In the genomic region with DNA sequence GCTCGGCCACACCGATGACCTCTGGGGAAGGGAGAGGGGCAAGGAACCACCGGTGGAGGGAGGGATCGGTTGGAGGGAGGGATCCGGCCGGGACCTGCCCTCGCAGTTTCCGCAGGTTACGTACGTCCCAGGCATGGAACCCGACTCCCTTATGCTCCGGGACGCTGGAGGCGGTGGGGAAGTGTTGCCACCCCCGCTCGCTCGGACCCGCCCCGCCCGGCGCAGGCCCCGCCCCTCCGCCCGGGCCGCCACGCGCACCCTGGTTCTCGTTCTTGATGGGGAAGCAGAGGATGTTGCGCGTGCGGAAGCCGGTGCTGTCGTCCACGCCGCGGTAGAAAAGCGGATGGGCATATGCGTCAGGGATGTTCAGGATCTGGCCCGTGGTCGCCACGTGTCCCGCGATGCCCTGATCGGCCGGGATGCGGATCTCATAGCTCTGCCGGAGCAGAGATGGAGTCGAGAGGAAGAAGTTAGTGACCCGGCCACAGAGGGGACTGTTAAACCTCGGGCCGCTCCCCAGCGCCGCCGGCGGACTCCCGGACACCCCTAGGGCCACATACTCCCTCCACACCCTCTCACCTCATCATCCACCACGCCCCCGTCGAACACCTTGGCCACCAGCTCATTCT, we compare ENCODE assay signal across 8 cellular contexts.
DNase-seq lines count a peak whose midpoint lies in the region; TF ChIP-seq lines count a peak whose summit lies in the region.

No MANE protein-coding gene starts in this region.

- intact Hi-C loops in left ventricle myocardium inferior (cut with micrococcal nuclease), result no loop called here

- no peak for TF ChIP-seq CTCF in left ventricle myocardium inferior (IDR thresholded peaks at IDR 0.05; ENCODE audit: borderline replicate concordance)

- H3K4me1 ChIP-seq in left ventricle myocardium inferior, result peaks cover 17% of the 10 kb centered on the region

- peaks cover 52% of the 10 kb centered on the region for H3K36me3 ChIP-seq in left ventricle myocardium inferior

- peaks cover 25% of the 10 kb centered on the region for H3K27me3 ChIP-seq in left ventricle myocardium inferior (ENCODE audit: low read depth)

- H3K4me3 ChIP-seq in left ventricle myocardium inferior, result peak overlapping the region; percentile 38

- DNase-seq in GM03348 (ENCODE audit: low spot score), result peak; percentile 50
- peak; percentile 43 for DNase-seq in activated T-helper 1 cell treated with Interleukin-2 at 50 U/mL for 16 hours (ENCODE audit: low read depth)
- peak; percentile 53 for DNase-seq in left ventricle myocardium inferior
- peak; percentile 62 for DNase-seq in stimulated activated CD4-positive, alpha-beta T cell treated with anti-CD3 and anti-CD28 coated beads, Interleukin-12 subunit alpha, Interleukin-12 subunit beta, amount 100 ng/mL, for 4 hours
- DNase-seq in NK-92 treated with Interleukin-12 subunit alpha and Interleukin-12 subunit beta, amount 100 ng/mL, for 24 hours (lab: John Stamatoyannopoulos, UW), result no peak
- DNase-seq in NCI-H524 treated with DMSO at 0.1 percent for 48 hours (lab: John Stamatoyannopoulos, UW), result no peak
- no peak for DNase-seq in NCI-H2107 (lab: John Stamatoyannopoulos, UW)
- DNase-seq in mesenteric fat pad (ENCODE audit: low spot score), result no peak

- H3K9me3 ChIP-seq in left ventricle myocardium inferior (replicated peaks), result no peaks in the 10 kb centered on the region

- no peak overlapping the region for H3K27ac ChIP-seq in left ventricle myocardium inferior (replicated peaks)

Comparison
In these comparisons a context has a peak if more than half of its experiments do, and no peak if none do; other contexts are left out.
1. DNase-seq: peak in GM03348 (single experiment), activated T-helper 1 cell treated with Interleukin-2 at 50 U/mL for 16 hours (single experiment), left ventricle myocardium inferior (single experiment) and stimulated activated CD4-positive, alpha-beta T cell treated with anti-CD3 and anti-CD28 coated beads, Interleukin-12 subunit alpha, Interleukin-12 subunit beta, amount 100 ng/mL, for 4 hours (single experiment); none in NK-92 treated with Interleukin-12 subunit alpha and Interleukin-12 subunit beta, amount 100 ng/mL, for 24 hours (single experiment), NCI-H524 treated with DMSO at 0.1 percent for 48 hours (single experiment), NCI-H2107 (single experiment) and mesenteric fat pad (single experiment).